Comparison of ENCODE assay signal across 8 cellular contexts in genomic region chr9:111483862-111484563, GRCh38. TPM values are rescaled to one million over a fixed set of nuclear protein-coding genes. Genes with fewer than 3 reads are reported as not detected.
DNase-seq lines count a peak whose midpoint lies in the region; ATAC-seq and TF ChIP-seq lines count a peak whose summit lies in the region.

TSS of gene ECPAS (minus strand) at chr9:111484383. CDS start at chr9:111472918, 11,465 bp downstream.

- H3K9me3 ChIP-seq in CD4-positive, alpha-beta memory T cell (ENCODE audit: control insufficient read depth in 1 of 2, low read length in 2 of 2), result no peaks in the 10 kb centered on the region
- H3K9me3 ChIP-seq in PC-3 (ENCODE audit: low read length) (no peaks in the 10 kb centered on the region), mucosa of rectum (ENCODE audit: control insufficient read depth in 2 of 2, low read length in 2 of 2) (no peaks in the 10 kb centered on the region)

- peaks cover 0 to 14% of the 10 kb centered on the region in 2 donors for H3K36me3 Mint-ChIP-seq in CD4-positive, alpha-beta memory T cell
- H3K36me3 Mint-ChIP-seq in activated T-cell treated with anti-CD3 and anti-CD28 coated beads, Interleukin-2, amount 50 U/mL, for 4 hours (ENCODE audit: insufficient read depth), result peaks cover 9% of the 10 kb centered on the region

- peak within 1 kb of the TSS; percentile 86 to 93 (median 89) for H3K27ac Mint-ChIP-seq in CD4-positive, alpha-beta memory T cell

- H3K79me2 ChIP-seq in PC-3 (ENCODE audit: low read length), result peaks cover 52% of the 10 kb centered on the region

- H3K4me2 ChIP-seq in PC-3 (ENCODE audit: low read length), result peak within 1 kb of the TSS; percentile 97

- peak within 1 kb of the TSS; percentile 97 for H2AFZ ChIP-seq in PC-3 (ENCODE audit: low read length)

- H3K9me3 Mint-ChIP-seq in CD4-positive, alpha-beta memory T cell, result no peaks in the 10 kb centered on the region
- H3K9me3 Mint-ChIP-seq in activated T-cell treated with anti-CD3 and anti-CD28 coated beads, Interleukin-2, amount 50 U/mL, for 4 hours, result no peaks in the 10 kb centered on the region

- no peaks in the 10 kb centered on the region for H3K36me3 ChIP-seq in CD4-positive, alpha-beta memory T cell (ENCODE audit: insufficient read depth, low read length)
- H3K36me3 ChIP-seq in PC-3 (ENCODE audit: low read depth, low read length) (no peaks in the 10 kb centered on the region), mucosa of rectum (ENCODE audit: control insufficient read depth in 2 of 2, insufficient read depth in 2 of 2, low read length in 2 of 2) (no peaks in the 10 kb centered on the region)

- H3K9me2 ChIP-seq in PC-3 (replicated peaks; ENCODE audit: low read length), result no peaks in the 10 kb centered on the region

- intact Hi-C loops in CD4-positive, alpha-beta memory T cell (cut with micrococcal nuclease), result loop anchor here (1.0 to 10.0 kb wide), 9 partner anchors 41 to 1791 kb away; partner anchors contain the start of genes CDC26, DNAJC25, GNG10 and KIAA1958
- intact Hi-C loops in PC-3 (cut with micrococcal nuclease), result loop anchor here (2.0 to 5.0 kb wide), 2 partner anchors 41 to 42 kb away; partner anchors contain the start of gene ZNF483

- peak; percentile 66 to 72 (median 71) for DNase-seq in CD4-positive, alpha-beta memory T cell
- peak; percentile 77 for DNase-seq in PC-3
- DNase-seq in activated T-cell treated with anti-CD3 and anti-CD28 coated beads, Interleukin-2, amount 50 U/mL, for 4 hours, result peak; percentile 61
- DNase-seq in erythroblast (lab: John Stamatoyannopoulos, UW), result peak; percentile 84 to 89
- DNase-seq in stimulated activated CD8-positive, alpha-beta memory T cell treated with anti-CD3 and anti-CD28 coated beads, Interleukin-4, amount 100 ng/mL, for 4 hours (ENCODE audit: low read depth in 2 of 2, low spot score in 1 of 2), result peak; percentile 25 to 48

- peaks cover 11% of the 10 kb centered on the region for H3K4me1 ChIP-seq in CD4-positive, alpha-beta memory T cell (ENCODE audit: insufficient read depth, low read length)
- H3K4me1 ChIP-seq in PC-3 (ENCODE audit: insufficient read depth, low read length), result peaks cover 10% of the 10 kb centered on the region
- H3K4me1 ChIP-seq in mucosa of rectum (ENCODE audit: control insufficient read depth in 2 of 2, insufficient read depth in 2 of 2, low read length in 2 of 2), result peaks cover 9 to 10% of the 10 kb centered on the region in 2 donors

- H3K27me3 ChIP-seq in CD4-positive, alpha-beta memory T cell (ENCODE audit: insufficient read depth, low read length), result no peaks in the 10 kb centered on the region
- H3K27me3 ChIP-seq in PC-3 (ENCODE audit: low read length) (no peaks in the 10 kb centered on the region), mucosa of rectum (ENCODE audit: control insufficient read depth in 2 of 2, insufficient read depth in 2 of 2, low read length in 2 of 2) (no peaks in the 10 kb centered on the region)

- no TSS peak for BruUV-seq in PC-3 (replicated peaks; lab: Mats Ljungman, UMichigan)

- H4K20me1 ChIP-seq in PC-3 (ENCODE audit: low read length), result peaks cover 12% of the 10 kb centered on the region

- H3K27me3 Mint-ChIP-seq in CD4-positive, alpha-beta memory T cell, result no peaks in the 10 kb centered on the region
- H3K27me3 Mint-ChIP-seq in activated T-cell treated with anti-CD3 and anti-CD28 coated beads, Interleukin-2, amount 50 U/mL, for 4 hours (ENCODE audit: low read depth), result peaks cover under 1% of the 10 kb centered on the region

- ATAC-seq in GM19372 (IDR thresholded peaks at IDR 0.05; ENCODE audit: low read depth, unreplicated experiment) (peak; percentile 55), HG03469 (IDR thresholded peaks at IDR 0.05; ENCODE audit: unreplicated experiment) (peak; percentile 45), PC-3 (peak; percentile 65)
- ATAC-seq in activated T-cell treated with anti-CD3 and anti-CD28 coated beads, Interleukin-2, amount 50 U/mL, for 4 hours, result peak; percentile 68 to 73

- peak within 1 kb of the TSS; percentile 69 to 89 for H3K4me3 ChIP-seq in CD4-positive, alpha-beta memory T cell (ENCODE audit: low read length in 2 of 2)
- H3K4me3 ChIP-seq in PC-3 (ENCODE audit: low read length) (peak within 1 kb of the TSS; percentile 97), mucosa of rectum (ENCODE audit: low read length in 2 of 2) (peak within 1 kb of the TSS; percentile 91 to 92)

- POLR2A ChIA-PET in CD4-positive, alpha-beta memory T cell (lab: Charles Lee; ENCODE audit: partially characterized antibody), result interaction anchor here (0.6 to 3.7 kb wide), 8 partner anchors 39 to 1268 kb away, joined by 3 to 22 read pairs (median 5); partner anchors contain the start of genes DNAJC25, HSDL2, SNX30 and SUSD1
- POLR2A ChIA-PET in PC-3 (lab: Charles Lee; ENCODE audit: unreplicated experiment), result no interaction called here

- H3K27ac ChIP-seq in CD4-positive, alpha-beta memory T cell (ENCODE audit: low read depth, low read length), result peak within 1 kb of the TSS; percentile 83
- H3K27ac ChIP-seq in PC-3 (ENCODE audit: low read length), result peak within 1 kb of the TSS; percentile 56
- peak within 1 kb of the TSS; percentile 84 to 96 for H3K27ac ChIP-seq in mucosa of rectum (ENCODE audit: low read depth in 2 of 2, low read length in 2 of 2)

- no peak for TF ChIP-seq CTCF in PC-3 (conservative IDR thresholded peaks at IDR 0.05; ENCODE audit: low read depth, low read length)

- TF ChIP-seq POLR2A in erythroblast (IDR thresholded peaks at IDR 0.05; ENCODE audit: low read length), result peak; percentile 51

- peak within 1 kb of the TSS; percentile 81 to 90 (median 86) for H3K4me3 Mint-ChIP-seq in CD4-positive, alpha-beta memory T cell
- peak within 1 kb of the TSS; percentile 85 for H3K4me3 Mint-ChIP-seq in activated T-cell treated with anti-CD3 and anti-CD28 coated beads, Interleukin-2, amount 50 U/mL, for 4 hours

- H3K9ac ChIP-seq in PC-3 (ENCODE audit: low read length), result peak within 1 kb of the TSS; percentile 86
- H3K9ac ChIP-seq in mucosa of rectum (ENCODE audit: low read depth in 1 of 2, low read length in 2 of 2), result peak within 1 kb of the TSS; percentile 78 to 91

- peaks cover 23 to 37% (median 28%) of the 10 kb centered on the region in 4 donors for H3K4me1 Mint-ChIP-seq in CD4-positive, alpha-beta memory T cell
- peaks cover 34% of the 10 kb centered on the region for H3K4me1 Mint-ChIP-seq in activated T-cell treated with anti-CD3 and anti-CD28 coated beads, Interleukin-2, amount 50 U/mL, for 4 hours (ENCODE audit: low read depth)

- no peaks in the 10 kb centered on the region for H3F3A ChIP-seq in PC-3 (ENCODE audit: low read length, unreplicated experiment)

- CTCF ChIA-PET in CD4-positive, alpha-beta memory T cell (lab: Charles Lee; ENCODE audit: partially characterized antibody), result no interaction called here
- CTCF ChIA-PET in PC-3 (lab: Charles Lee), result no interaction called here

RNA-seq across cellular contexts. Expression of gene ECPAS, which starts in this region (rescaled TPM):
- 10 to 100 TPM; 77.6 to 80.3 TPM for total RNA-seq in CD4-positive, alpha-beta memory T cell
- polyA plus RNA-seq in CD4-positive, alpha-beta memory T cell, result 10 to 100 TPM in 1 of 2 donors, 1 to 10 TPM in 1; 9.6 to 19.7 TPM
- total RNA-seq in PC-3 (2014; rRNA removed), result 69.0 and 87.3 TPM in 2 replicates
- 10 to 100 TPM; 95.1 to 98.4 (median 97.9) TPM for total RNA-seq in activated T-cell treated with anti-CD3 and anti-CD28 coated beads, Interleukin-2, amount 50 U/mL, for 4 hours

Comparison
In these comparisons a context has a peak if more than half of its experiments do, and no peak if none do; other contexts are left out.
1. Peak in every context shown above with its lines: DNase-seq, ATAC-seq, H3K4me3 ChIP-seq and H3K27ac ChIP-seq.
2. DNase-seq: peak in every context shown above with its lines; median percentile 86 in erythroblast; 77 in PC-3; 71 in CD4-positive, alpha-beta memory T cell; 61 in activated T-cell treated with anti-CD3 and anti-CD28 coated beads, Interleukin-2, amount 50 U/mL, for 4 hours; 36 in stimulated activated CD8-positive, alpha-beta memory T cell treated with anti-CD3 and anti-CD28 coated beads, Interleukin-4, amount 100 ng/mL, for 4 hours.